14 cellular contexts compared by ENCODE assay signal in the genomic region with DNA sequence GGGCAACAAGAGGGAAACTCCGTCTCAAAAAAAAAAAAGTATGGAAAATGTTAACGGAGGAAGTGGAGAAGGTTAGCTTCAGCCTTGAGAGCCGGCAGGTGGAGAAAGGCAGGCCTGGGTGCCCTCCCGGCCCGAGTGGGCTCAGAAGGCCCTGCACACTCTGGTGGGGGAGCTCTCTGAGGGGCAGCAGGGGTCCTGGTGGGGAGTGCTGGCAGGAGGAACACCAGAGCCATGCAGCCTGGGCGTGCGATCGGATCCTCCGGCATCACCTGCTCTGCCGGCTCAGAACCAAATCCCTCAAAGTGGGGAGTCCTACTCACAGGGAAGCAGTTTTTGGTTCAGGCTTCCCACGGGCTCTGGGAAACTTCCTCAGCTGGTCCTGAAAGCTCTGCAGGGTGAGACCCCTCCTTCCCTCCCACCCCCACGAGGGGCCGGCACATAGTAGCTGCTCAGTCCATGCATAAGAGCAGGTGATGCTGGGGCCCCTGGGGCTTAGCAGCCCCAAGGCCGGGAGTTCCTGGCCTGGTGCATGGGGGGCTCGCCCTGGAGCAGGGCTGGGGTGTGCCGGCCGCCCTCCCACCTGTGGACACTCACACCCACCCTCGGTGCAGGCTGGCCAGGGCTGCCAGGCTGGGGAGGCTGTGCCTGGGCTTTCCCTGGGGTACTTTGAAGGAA. TPM values are rescaled to one million over a fixed set of nuclear protein-coding genes. Genes with fewer than 3 reads are reported as not detected.
A peak's percentile ranks its signal among the peaks of the same experiment; 100 is the strongest.
DNase-seq lines count a peak whose midpoint lies in the region; ATAC-seq and TF ChIP-seq lines count a peak whose summit lies in the region.
"Had no signal": no experiment of that assay in that cellular context is flagged by ENCODE, and none has a peak within 500 bp of the region (broad histone marks: within the 10 kb centered on the region; RNA-seq: fewer than 3 reads in every experiment).

No MANE protein-coding gene starts in this region.

- peaks cover 85% of the 10 kb centered on the region for H3K36me3 Mint-ChIP-seq in Caco-2 (ENCODE audit: insufficient read depth, unreplicated experiment)
- H3K36me3 Mint-ChIP-seq in WTC11, result peaks cover 36% of the 10 kb centered on the region

- no peak for TF ChIP-seq POLR2A in gastrocnemius medialis (IDR thresholded peaks at IDR 0.05)

- DNase-seq in Caco-2, result no peak
- no peak for DNase-seq in WTC11 (ENCODE audit: low spot score)
- no peak for DNase-seq in gastrocnemius medialis
- no peak for DNase-seq in retina
- no peak for DNase-seq in NCI-H2227 (lab: John Stamatoyannopoulos, UW; ENCODE audit: unreplicated experiment)
- no peak for DNase-seq in GF-D8 (lab: John Stamatoyannopoulos, UW)
- DNase-seq: activated CD4-positive, alpha-beta T cell treated with anti-CD3 and anti-CD28 coated beads for 48 hours; activated effector memory CD4-positive, alpha-beta T cell treated with anti-CD3 and anti-CD28 coated beads, Interleukin-2, amount 50 U/mL, for 16 hours; cerebellar nuclear complex; NCI-H187 treated with DMSO at 0.1 percent for 48 hours had no signal

- H3K4me3 ChIP-seq in Caco-2 (ENCODE audit: low read depth, low read length) (peak overlapping the region; percentile 90; the same call in 1 of the 2 replicates), iPS-20b (ENCODE audit: low read length) (peak overlapping the region; percentile 70; the same call in 1 of the 2 replicates), gastrocnemius medialis (peak overlapping the region; percentile 78 to 96 (median 87))

- no TSS peak for BruUV-seq in Caco-2 (replicated peaks; lab: Mats Ljungman, UMichigan)

- H3K27ac ChIP-seq in iPS-20b (ENCODE audit: low read length) (no peak overlapping the region), gastrocnemius medialis (peak overlapping the region; percentile 92 to 95 (median 93))
- H3K27ac ChIP-seq: KMS-11, neutrophil had no signal

- intact Hi-C loops in Caco-2 (cut with micrococcal nuclease; ENCODE audit: unreplicated experiment), result no loop called here
- intact Hi-C loops in gastrocnemius medialis (cut with DNase I; ENCODE audit: low total_unique reads), result no loop called here

- H3K27me3 Mint-ChIP-seq in Caco-2 (ENCODE audit: insufficient read depth, unreplicated experiment) (no peaks in the 10 kb centered on the region), WTC11 (ENCODE audit: low read depth) (peaks cover 19% of the 10 kb centered on the region)

- H3K36me3 ChIP-seq in Caco-2 (ENCODE audit: control insufficient read depth, insufficient read depth, low read length), result peaks cover 14% of the 10 kb centered on the region
- H3K36me3 ChIP-seq in iPS-20b (ENCODE audit: insufficient read depth, low read depth, low read length), result peaks cover 24% of the 10 kb centered on the region
- H3K36me3 ChIP-seq in gastrocnemius medialis, result peaks cover 7 to 36% of the 10 kb centered on the region in 2 donors

- H3K4me3 Mint-ChIP-seq in Caco-2 (ENCODE audit: unreplicated experiment), result peak overlapping the region; percentile 90
- H3K4me3 Mint-ChIP-seq in WTC11, result peak overlapping the region; percentile 66

- H3K4me1 ChIP-seq in Caco-2, result peaks cover 5% of the 10 kb centered on the region; the same call in 1 of the 2 replicates
- no peaks in the 10 kb centered on the region for H3K4me1 ChIP-seq in iPS-20b (ENCODE audit: insufficient read depth, low read length)
- H3K4me1 ChIP-seq in gastrocnemius medialis, result peaks cover 16 to 24% of the 10 kb centered on the region in 2 donors

- H3K9me3 Mint-ChIP-seq in Caco-2 (ENCODE audit: unreplicated experiment), result peaks cover 29% of the 10 kb centered on the region
- H3K9me3 Mint-ChIP-seq in WTC11, result peaks cover 25% of the 10 kb centered on the region

- TF ChIP-seq CTCF in Caco-2 (IDR thresholded peaks at IDR 0.05; ENCODE audit: insufficient read depth in 1 of 2, low read depth in 1 of 2, low read length in 1 of 2, severe bottlenecking in 1 of 2, unreplicated experiment in 1 of 2), result no peak
- no peak for TF ChIP-seq CTCF in WTC11 (IDR thresholded peaks at IDR 0.05)
- TF ChIP-seq CTCF in gastrocnemius medialis (IDR thresholded peaks at IDR 0.05 in 4 of 5, conservative IDR thresholded peaks at IDR 0.05 in 1 of 5), result no peak

- H3K9me3 ChIP-seq in Caco-2, result peaks cover 44% of the 10 kb centered on the region
- H3K9me3 ChIP-seq in iPS-20b (ENCODE audit: insufficient read depth, low read depth, low read length), result peaks cover 22% of the 10 kb centered on the region
- H3K9me3 ChIP-seq in gastrocnemius medialis, result no peaks in the 10 kb centered on the region
- H3K9me3 ChIP-seq: neutrophil had no signal

- POLR2A ChIA-PET in Caco-2 (lab: Charles Lee) (no interaction called here), WTC11 (lab: Charles Lee) (no interaction called here)

- CTCF ChIA-PET in Caco-2 (lab: Charles Lee), result no interaction called here
- CTCF ChIA-PET in WTC11 (lab: Charles Lee), result interaction anchor here (0.9 kb wide), 1 partner anchor 18 kb away, joined by 3 read pairs; no protein-coding TSS in a partner anchor

- peak overlapping the region; percentile 72 for H3K27ac Mint-ChIP-seq in Caco-2 (ENCODE audit: unreplicated experiment)
- no peak overlapping the region for H3K27ac Mint-ChIP-seq in WTC11

- no peak overlapping the region for H3K9ac ChIP-seq in iPS-20b (ENCODE audit: low read depth, low read length)
- H3K9ac ChIP-seq: KMS-11 had no signal

- ATAC-seq in WTC11 (no peak), gastrocnemius medialis (no peak), GM18861 (IDR thresholded peaks at IDR 0.05; ENCODE audit: unreplicated experiment) (no peak)

- in situ Hi-C loops in gastrocnemius medialis (cut with MboI; ENCODE audit: low sequenced_read_pairs in 4 of 4), result no loop called here

- no peaks in the 10 kb centered on the region for H3K27me3 ChIP-seq in Caco-2 (replicated peaks; ENCODE audit: control insufficient read depth, insufficient read depth, low read length)
- peaks cover 8% of the 10 kb centered on the region; the same call in 1 of the 2 replicates for H3K27me3 ChIP-seq in iPS-20b (ENCODE audit: insufficient read depth, low read length)
- no peaks in the 10 kb centered on the region for H3K27me3 ChIP-seq in gastrocnemius medialis

- no peaks in the 10 kb centered on the region for H3K4me1 Mint-ChIP-seq in Caco-2 (ENCODE audit: low read depth, unreplicated experiment)
- H3K4me1 Mint-ChIP-seq in WTC11, result peaks cover 4% of the 10 kb centered on the region; the same call in 1 of the 2 replicates

TF ChIP-seq in WTC11, 78 proteins besides CTCF, POLR2A, EP300 and RAD21 (continues in another document):
- TF ChIP-seq, protein P1, sequence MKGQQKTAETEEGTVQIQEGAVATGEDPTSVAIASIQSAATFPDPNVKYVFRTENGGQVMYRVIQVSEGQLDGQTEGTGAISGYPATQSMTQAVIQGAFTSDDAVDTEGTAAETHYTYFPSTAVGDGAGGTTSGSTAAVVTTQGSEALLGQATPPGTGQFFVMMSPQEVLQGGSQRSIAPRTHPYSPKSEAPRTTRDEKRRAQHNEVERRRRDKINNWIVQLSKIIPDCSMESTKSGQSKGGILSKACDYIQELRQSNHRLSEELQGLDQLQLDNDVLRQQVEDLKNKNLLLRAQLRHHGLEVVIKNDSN (CRISPR knock-in tag; IDR thresholded peaks at IDR 0.05), result no peak
- TF ChIP-seq SMAD3 (CRISPR knock-in tag; IDR thresholded peaks at IDR 0.05; ENCODE audit: borderline replicate concordance) (no peak), NFATC4 (CRISPR knock-in tag; IDR thresholded peaks at IDR 0.05) (no peak), ETV6 (CRISPR knock-in tag; IDR thresholded peaks at IDR 0.05) (no peak), ZNF416 (CRISPR knock-in tag; IDR thresholded peaks at IDR 0.05) (no peak)
- TF ChIP-seq, protein P2, sequence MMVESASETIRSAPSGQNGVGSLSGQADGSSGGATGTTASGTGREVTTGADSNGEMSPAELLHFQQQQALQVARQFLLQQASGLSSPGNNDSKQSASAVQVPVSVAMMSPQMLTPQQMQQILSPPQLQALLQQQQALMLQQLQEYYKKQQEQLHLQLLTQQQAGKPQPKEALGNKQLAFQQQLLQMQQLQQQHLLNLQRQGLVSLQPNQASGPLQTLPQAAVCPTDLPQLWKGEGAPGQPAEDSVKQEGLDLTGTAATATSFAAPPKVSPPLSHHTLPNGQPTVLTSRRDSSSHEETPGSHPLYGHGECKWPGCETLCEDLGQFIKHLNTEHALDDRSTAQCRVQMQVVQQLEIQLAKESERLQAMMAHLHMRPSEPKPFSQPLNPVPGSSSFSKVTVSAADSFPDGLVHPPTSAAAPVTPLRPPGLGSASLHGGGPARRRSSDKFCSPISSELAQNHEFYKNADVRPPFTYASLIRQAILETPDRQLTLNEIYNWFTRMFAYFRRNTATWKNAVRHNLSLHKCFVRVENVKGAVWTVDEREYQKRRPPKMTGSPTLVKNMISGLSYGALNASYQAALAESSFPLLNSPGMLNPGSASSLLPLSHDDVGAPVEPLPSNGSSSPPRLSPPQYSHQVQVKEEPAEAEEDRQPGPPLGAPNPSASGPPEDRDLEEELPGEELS (CRISPR knock-in tag; IDR thresholded peaks at IDR 0.05), result no peak
- TF ChIP-seq, protein P3, sequence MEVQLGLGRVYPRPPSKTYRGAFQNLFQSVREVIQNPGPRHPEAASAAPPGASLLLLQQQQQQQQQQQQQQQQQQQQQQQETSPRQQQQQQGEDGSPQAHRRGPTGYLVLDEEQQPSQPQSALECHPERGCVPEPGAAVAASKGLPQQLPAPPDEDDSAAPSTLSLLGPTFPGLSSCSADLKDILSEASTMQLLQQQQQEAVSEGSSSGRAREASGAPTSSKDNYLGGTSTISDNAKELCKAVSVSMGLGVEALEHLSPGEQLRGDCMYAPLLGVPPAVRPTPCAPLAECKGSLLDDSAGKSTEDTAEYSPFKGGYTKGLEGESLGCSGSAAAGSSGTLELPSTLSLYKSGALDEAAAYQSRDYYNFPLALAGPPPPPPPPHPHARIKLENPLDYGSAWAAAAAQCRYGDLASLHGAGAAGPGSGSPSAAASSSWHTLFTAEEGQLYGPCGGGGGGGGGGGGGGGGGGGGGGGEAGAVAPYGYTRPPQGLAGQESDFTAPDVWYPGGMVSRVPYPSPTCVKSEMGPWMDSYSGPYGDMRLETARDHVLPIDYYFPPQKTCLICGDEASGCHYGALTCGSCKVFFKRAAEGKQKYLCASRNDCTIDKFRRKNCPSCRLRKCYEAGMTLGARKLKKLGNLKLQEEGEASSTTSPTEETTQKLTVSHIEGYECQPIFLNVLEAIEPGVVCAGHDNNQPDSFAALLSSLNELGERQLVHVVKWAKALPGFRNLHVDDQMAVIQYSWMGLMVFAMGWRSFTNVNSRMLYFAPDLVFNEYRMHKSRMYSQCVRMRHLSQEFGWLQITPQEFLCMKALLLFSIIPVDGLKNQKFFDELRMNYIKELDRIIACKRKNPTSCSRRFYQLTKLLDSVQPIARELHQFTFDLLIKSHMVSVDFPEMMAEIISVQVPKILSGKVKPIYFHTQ (CRISPR knock-in tag; IDR thresholded peaks at IDR 0.05), result no peak

RNA-seq across cellular contexts. Expression of a gene that starts 1.2 kb away (rescaled TPM):
- total RNA-seq in Caco-2 (2022) (55.7 and 60.0 TPM in 2 replicates), WTC11 (2021) (19.3 to 23.6 TPM (median 21.2 TPM) in 3 replicates), gastrocnemius medialis (1 to 10 TPM; 1.1 to 5.5 (median 2.7) TPM)

RNA-seq across cellular contexts. Expression of a gene that starts 15.2 kb away (rescaled TPM):
- total RNA-seq in Caco-2 (2022) (94.6 and 108 TPM in 2 replicates), WTC11 (2021) (170 to 176 TPM (median 173 TPM) in 3 replicates), gastrocnemius medialis (10 to 100 TPM; 18.0 to 50.4 (median 33.3) TPM)

RNA-seq across cellular contexts. Expression of a gene that starts 20.1 kb away (rescaled TPM):
- 47.2 and 53.6 TPM in 2 replicates for total RNA-seq in Caco-2 (2022)
- total RNA-seq in WTC11 (2021), result 19.7 to 24.4 TPM (median 23.2 TPM) in 3 replicates
- total RNA-seq in gastrocnemius medialis, result 1 to 10 TPM; 2.3 to 7.9 (median 3.9) TPM

RNA-seq across cellular contexts. Expression of a gene that starts 38.1 kb away (rescaled TPM):
- total RNA-seq in Caco-2 (2022) (6.3 and 8.8 TPM in 2 replicates), WTC11 (2021) (2.7 to 4.4 TPM (median 3.1 TPM) in 3 replicates), gastrocnemius medialis (10 to 100 TPM; 19.0 to 52.7 (median 24.4) TPM)
